12 cellular contexts compared by ENCODE assay signal in the genomic region with DNA sequence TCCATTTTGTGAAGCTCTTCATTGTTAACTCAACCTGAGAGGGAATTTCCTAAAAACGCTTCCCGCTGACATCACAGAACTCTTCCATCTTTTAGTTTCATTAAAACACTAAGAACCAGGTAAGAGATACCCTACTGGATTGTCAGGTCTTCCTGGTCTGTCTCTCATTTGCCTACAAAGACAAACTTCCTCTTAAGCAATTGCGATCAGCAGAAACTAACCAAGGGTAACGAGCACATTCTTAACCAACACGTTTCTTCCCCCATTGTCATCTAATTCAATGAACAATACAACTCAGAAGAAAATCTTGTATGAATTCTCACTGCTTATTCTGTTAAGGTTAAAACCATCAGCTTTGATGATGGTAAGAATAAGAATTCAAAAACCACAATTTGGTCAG. TPM values are rescaled to one million over a fixed set of nuclear protein-coding genes. Genes with fewer than 3 reads are reported as not detected.
A peak's percentile ranks its signal among the peaks of the same experiment; 100 is the strongest.
DNase-seq lines count a peak whose midpoint lies in the region; ATAC-seq, FAIRE-seq and TF ChIP-seq lines count a peak whose summit lies in the region.
"Had no signal": no experiment of that assay in that cellular context is flagged by ENCODE, and none has a peak within 500 bp of the region (broad histone marks: within the 10 kb centered on the region; RNA-seq: fewer than 3 reads in every experiment).

No MANE protein-coding gene starts in this region.

- H3K36me3 Mint-ChIP-seq in chondrocyte (ENCODE audit: low read depth) = no peaks in the 10 kb centered on the region

- no peak for FAIRE-seq in bronchial epithelial cell (lab: Jason Lieb, UNC)

- TF ChIP-seq CTCF in bronchial epithelial cell (IDR thresholded peaks at IDR 0.05; ENCODE audit: insufficient read depth, low read length, severe bottlenecking) (no peak), chondrocyte (IDR thresholded peaks at IDR 0.05) (no peak)

- H3K27me3 ChIP-seq in bronchial epithelial cell (ENCODE audit: control insufficient read depth, insufficient read depth, low read length) = no peaks in the 10 kb centered on the region
- H3K27me3 ChIP-seq: suprapubic skin had no signal

- no peak overlapping the region for H3K4me3 ChIP-seq in bronchial epithelial cell (ENCODE audit: low read depth, low read length)
- H3K4me3 ChIP-seq: suprapubic skin had no signal

- DNase-seq in GF-D8 (lab: John Stamatoyannopoulos, UW) = peak; percentile 48
- peak; percentile 58 for DNase-seq in bronchial epithelial cell (ENCODE audit: low read depth)
- no peak for DNase-seq in chondrocyte (ENCODE audit: low spot score)
- no peak for DNase-seq in KG1 (lab: John Stamatoyannopoulos, UW)
- DNase-seq in NCI-H146 treated with DMSO at 0.1 percent for 48 hours (lab: John Stamatoyannopoulos, UW; ENCODE audit: unreplicated experiment) = no peak
- DNase-seq in NCI-H524 treated with DMSO at 0.1 percent for 48 hours (lab: John Stamatoyannopoulos, UW) = no peak
- DNase-seq: amniotic stem cell; CD4-positive, alpha-beta memory T cell; NCI-H82 had no signal

- H3K27ac Mint-ChIP-seq in chondrocyte (ENCODE audit: unreplicated experiment) = no peak overlapping the region

- no peaks in the 10 kb centered on the region for H3K36me3 ChIP-seq in bronchial epithelial cell (ENCODE audit: control insufficient read depth, insufficient read depth, low read length)
- H3K36me3 ChIP-seq: suprapubic skin had no signal

- no peaks in the 10 kb centered on the region for H3K27me3 Mint-ChIP-seq in chondrocyte (ENCODE audit: low read depth)
- H3K27me3 Mint-ChIP-seq: CD4-positive, alpha-beta memory T cell had no signal

- H3K4me1 Mint-ChIP-seq in chondrocyte (ENCODE audit: low read depth) = peaks cover 62% of the 10 kb centered on the region

- peak; percentile 43 for ATAC-seq in GM21515 (IDR thresholded peaks at IDR 0.05; ENCODE audit: unreplicated experiment)
- ATAC-seq in HG03565 (IDR thresholded peaks at IDR 0.05; ENCODE audit: unreplicated experiment) = peak; percentile 50

- H3K9me3 Mint-ChIP-seq in chondrocyte (ENCODE audit: low read depth) = no peaks in the 10 kb centered on the region

- no peak overlapping the region for H3K4me3 Mint-ChIP-seq in chondrocyte (ENCODE audit: unreplicated experiment)

RNA-seq across cellular contexts. Expression of gene FBXW11, which starts 6.6 kb away (rescaled TPM):
- total RNA-seq in bronchial epithelial cell (64.9 and 71.6 TPM in 2 replicates), chondrocyte (54.8 to 58.1 TPM (median 54.8 TPM) in 3 replicates)

Comparison
In these comparisons a context has a peak if more than half of its experiments do, and no peak if none do; other contexts are left out.
1. DNase-seq: peak in GF-D8 (single experiment) and bronchial epithelial cell (single experiment); none in chondrocyte (single experiment), KG1 (single experiment), NCI-H146 treated with DMSO at 0.1 percent for 48 hours (single experiment) and NCI-H524 treated with DMSO at 0.1 percent for 48 hours (single experiment).